ENCODE assay signal across 8 cellular contexts in the genomic region with DNA sequence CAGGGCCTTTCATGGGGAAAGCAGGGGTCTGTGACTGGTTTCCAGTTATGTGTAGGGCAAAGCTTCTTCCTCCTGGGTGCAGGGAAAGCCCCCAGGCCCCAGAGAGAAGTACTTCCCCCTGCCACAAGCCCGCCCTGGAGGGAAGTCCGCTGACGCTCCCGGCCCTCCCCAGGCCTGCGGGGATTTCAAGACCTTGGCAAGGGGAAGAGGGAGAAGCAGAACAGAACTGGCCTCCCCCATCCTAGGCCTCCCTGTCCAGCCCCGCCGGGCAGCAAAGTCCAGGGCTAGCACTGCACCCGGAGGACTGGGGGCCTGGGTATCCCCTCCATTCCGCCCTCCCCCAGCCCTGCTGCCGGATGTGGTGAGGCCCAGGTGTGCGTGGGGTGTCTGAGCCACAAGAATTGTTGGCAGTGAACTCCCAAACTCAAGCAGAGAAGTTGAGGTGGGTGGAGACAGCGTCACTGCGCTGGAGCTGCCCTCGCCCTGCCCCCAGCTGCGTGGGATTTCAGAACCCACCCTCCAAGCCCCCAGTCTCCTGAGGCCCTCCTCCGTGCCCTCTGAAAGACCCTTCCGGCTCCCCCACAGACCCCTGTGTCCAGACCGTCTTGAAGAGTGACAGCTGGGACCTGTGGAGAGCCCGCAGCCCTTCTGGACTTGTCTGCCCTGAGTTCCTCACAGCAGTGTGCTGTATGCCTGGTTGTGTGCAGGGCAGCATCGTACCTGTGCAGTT. TPM values are rescaled to one million over a fixed set of nuclear protein-coding genes. Genes with fewer than 3 reads are reported as not detected.
DNase-seq lines count a peak whose midpoint lies in the region; ATAC-seq and TF ChIP-seq lines count a peak whose summit lies in the region.

No MANE protein-coding gene starts in this region.

- peak overlapping the region; percentile 97 for H3K4me3 ChIP-seq in DOHH2 (ENCODE audit: low read length)

- H3K4me2 ChIP-seq in DOHH2 (ENCODE audit: low read length), result peak overlapping the region; percentile 94

- H3K36me3 ChIP-seq in DOHH2 (ENCODE audit: control insufficient read depth, low read length), result peaks cover 32% of the 10 kb centered on the region

- no peaks in the 10 kb centered on the region for H3K9me3 ChIP-seq in DOHH2 (ENCODE audit: control insufficient read depth, insufficient read depth, low read length)

- TF ChIP-seq CTCF in DOHH2 (IDR thresholded peaks at IDR 0.05; ENCODE audit: low read depth, low read length, poor library complexity, severe bottlenecking), result no peak

- ATAC-seq in GM21717 (IDR thresholded peaks at IDR 0.05; ENCODE audit: unreplicated experiment) (peak; percentile 32), left cardiac atrium (peak; percentile 7 to 10)

- DNase-seq in NAMALWA (ENCODE audit: low spot score) (peak; percentile 84), activated T-cell treated with anti-CD3 and anti-CD28 coated beads for 48 hours (ENCODE audit: low read depth) (peak; percentile 89), left cardiac atrium (no peak), NCI-H2029 treated with DMSO at 0.1 percent for 48 hours (lab: John Stamatoyannopoulos, UW) (no peak), NCI-H1105 (lab: John Stamatoyannopoulos, UW) (no peak)
- peak; percentile 93 for DNase-seq in stimulated activated CD4-positive, alpha-beta T cell treated with anti-CD3 and anti-CD28 coated beads, Interleukin-1b, Interleukin-23, amount 100 ng/mL, for 48 hours

- peaks cover 19% of the 10 kb centered on the region for H3F3A ChIP-seq in DOHH2 (ENCODE audit: control insufficient read depth, insufficient read depth)

- H3K9me2 ChIP-seq in DOHH2 (replicated peaks; ENCODE audit: control insufficient read depth, low read length), result no peaks in the 10 kb centered on the region

- intact Hi-C loops in left cardiac atrium (cut with DNase I), result no loop called here

- H3K27me3 ChIP-seq in DOHH2 (ENCODE audit: control insufficient read depth, low read length), result no peaks in the 10 kb centered on the region

- peaks cover 29% of the 10 kb centered on the region for H3K79me2 ChIP-seq in DOHH2 (ENCODE audit: control insufficient read depth, low read length)

- H3K27ac ChIP-seq in DOHH2 (ENCODE audit: low read depth, low read length), result peak overlapping the region; percentile 90

- peaks cover 20% of the 10 kb centered on the region for H4K20me1 ChIP-seq in DOHH2 (ENCODE audit: control insufficient read depth, insufficient read depth, low read depth, low read length)

- peaks cover 77% of the 10 kb centered on the region for H3K4me1 ChIP-seq in DOHH2 (ENCODE audit: control insufficient read depth, low read length)

RNA-seq across cellular contexts. Expression of a gene that starts 1.1 kb away (rescaled TPM):
- 1 to 10 TPM; 1.6 to 2.4 TPM for total RNA-seq in left cardiac atrium

RNA-seq across cellular contexts. Expression of a gene that starts 8.0 kb away (rescaled TPM):
- not detected for total RNA-seq in left cardiac atrium

RNA-seq across cellular contexts. Expression of a gene that starts 29.9 kb away (rescaled TPM):
- 1 to 10 TPM; 1.6 to 2.3 TPM for total RNA-seq in left cardiac atrium

Comparison
In these comparisons a context has a peak if more than half of its experiments do, and no peak if none do; other contexts are left out.
1. DNase-seq: peak in NAMALWA (single experiment), activated T-cell treated with anti-CD3 and anti-CD28 coated beads for 48 hours (single experiment) and stimulated activated CD4-positive, alpha-beta T cell treated with anti-CD3 and anti-CD28 coated beads, Interleukin-1b, Interleukin-23, amount 100 ng/mL, for 48 hours (single experiment); none in left cardiac atrium (single experiment), NCI-H2029 treated with DMSO at 0.1 percent for 48 hours (single experiment) and NCI-H1105 (single experiment).